1 cellular context compared by ENCODE assay signal in genomic region chr10:100827819-100828743, GRCh38.
TF ChIP-seq lines count a peak whose summit lies in the region.

No MANE protein-coding gene starts in this region.

TF ChIP-seq in HepG2, 621 proteins besides CTCF, POLR2A, EP300 and RAD21 (continued from another document):
- TF ChIP-seq ZNF687 (CRISPR knock-in tag; IDR thresholded peaks at IDR 0.05) (peak; percentile 18; the same call in 1 of the 2 replicates), ZBTB14 (CRISPR knock-in tag; IDR thresholded peaks at IDR 0.05) (peak; percentile 69), HNRNPLL (IDR thresholded peaks at IDR 0.05; ENCODE audit: low read depth, low read length, poor library complexity, severe bottlenecking) (no peak), ZFY (CRISPR knock-in tag; IDR thresholded peaks at IDR 0.05) (0 out of 2 replicates have a peak, but pooled peaks have one; percentile 26), ZNF614 (CRISPR knock-in tag; IDR thresholded peaks at IDR 0.05; ENCODE audit: borderline replicate concordance) (no peak), ETV5 (CRISPR knock-in tag; IDR thresholded peaks at IDR 0.05; ENCODE audit: borderline replicate concordance) (peak; percentile 26; the same call in 1 of the 2 replicates), THRA (CRISPR knock-in tag; IDR thresholded peaks at IDR 0.05; ENCODE audit: borderline replicate concordance) (no peak), DZIP1 (CRISPR knock-in tag; IDR thresholded peaks at IDR 0.05) (no peak), PCBP1 (IDR thresholded peaks at IDR 0.05; ENCODE audit: borderline replicate concordance, low read depth, low read length) (0 out of 2 replicates have a peak, but pooled peaks have one; percentile 30), CCDC6 (CRISPR knock-in tag; IDR thresholded peaks at IDR 0.05) (no peak)
- TF ChIP-seq, protein P1, sequence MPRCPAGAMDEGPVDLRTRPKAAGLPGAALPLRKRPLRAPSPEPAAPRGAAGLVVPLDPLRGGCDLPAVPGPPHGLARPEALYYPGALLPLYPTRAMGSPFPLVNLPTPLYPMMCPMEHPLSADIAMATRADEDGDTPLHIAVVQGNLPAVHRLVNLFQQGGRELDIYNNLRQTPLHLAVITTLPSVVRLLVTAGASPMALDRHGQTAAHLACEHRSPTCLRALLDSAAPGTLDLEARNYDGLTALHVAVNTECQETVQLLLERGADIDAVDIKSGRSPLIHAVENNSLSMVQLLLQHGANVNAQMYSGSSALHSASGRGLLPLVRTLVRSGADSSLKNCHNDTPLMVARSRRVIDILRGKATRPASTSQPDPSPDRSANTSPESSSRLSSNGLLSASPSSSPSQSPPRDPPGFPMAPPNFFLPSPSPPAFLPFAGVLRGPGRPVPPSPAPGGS (CRISPR knock-in tag; IDR thresholded peaks at IDR 0.05): 0 out of 2 replicates have a peak, but pooled peaks have one; percentile 13
- TF ChIP-seq, protein P2, sequence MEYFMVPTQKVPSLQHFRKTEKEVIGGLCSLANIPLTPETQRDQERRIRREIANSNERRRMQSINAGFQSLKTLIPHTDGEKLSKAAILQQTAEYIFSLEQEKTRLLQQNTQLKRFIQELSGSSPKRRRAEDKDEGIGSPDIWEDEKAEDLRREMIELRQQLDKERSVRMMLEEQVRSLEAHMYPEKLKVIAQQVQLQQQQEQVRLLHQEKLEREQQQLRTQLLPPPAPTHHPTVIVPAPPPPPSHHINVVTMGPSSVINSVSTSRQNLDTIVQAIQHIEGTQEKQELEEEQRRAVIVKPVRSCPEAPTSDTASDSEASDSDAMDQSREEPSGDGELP (IDR thresholded peaks at IDR 0.05; ENCODE audit: borderline replicate concordance, low read depth): no peak
- TF ChIP-seq, protein P3, sequence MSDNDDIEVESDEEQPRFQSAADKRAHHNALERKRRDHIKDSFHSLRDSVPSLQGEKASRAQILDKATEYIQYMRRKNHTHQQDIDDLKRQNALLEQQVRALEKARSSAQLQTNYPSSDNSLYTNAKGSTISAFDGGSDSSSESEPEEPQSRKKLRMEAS (IDR thresholded peaks at IDR 0.05): peak; percentile 18; the same call in 1 of the 2 replicates
- TF ChIP-seq, protein P4, sequence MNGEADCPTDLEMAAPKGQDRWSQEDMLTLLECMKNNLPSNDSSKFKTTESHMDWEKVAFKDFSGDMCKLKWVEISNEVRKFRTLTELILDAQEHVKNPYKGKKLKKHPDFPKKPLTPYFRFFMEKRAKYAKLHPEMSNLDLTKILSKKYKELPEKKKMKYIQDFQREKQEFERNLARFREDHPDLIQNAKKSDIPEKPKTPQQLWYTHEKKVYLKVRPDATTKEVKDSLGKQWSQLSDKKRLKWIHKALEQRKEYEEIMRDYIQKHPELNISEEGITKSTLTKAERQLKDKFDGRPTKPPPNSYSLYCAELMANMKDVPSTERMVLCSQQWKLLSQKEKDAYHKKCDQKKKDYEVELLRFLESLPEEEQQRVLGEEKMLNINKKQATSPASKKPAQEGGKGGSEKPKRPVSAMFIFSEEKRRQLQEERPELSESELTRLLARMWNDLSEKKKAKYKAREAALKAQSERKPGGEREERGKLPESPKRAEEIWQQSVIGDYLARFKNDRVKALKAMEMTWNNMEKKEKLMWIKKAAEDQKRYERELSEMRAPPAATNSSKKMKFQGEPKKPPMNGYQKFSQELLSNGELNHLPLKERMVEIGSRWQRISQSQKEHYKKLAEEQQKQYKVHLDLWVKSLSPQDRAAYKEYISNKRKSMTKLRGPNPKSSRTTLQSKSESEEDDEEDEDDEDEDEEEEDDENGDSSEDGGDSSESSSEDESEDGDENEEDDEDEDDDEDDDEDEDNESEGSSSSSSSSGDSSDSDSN (CRISPR knock-in tag; IDR thresholded peaks at IDR 0.05): peak; percentile 61; the same call in 1 of the 2 replicates
- TF ChIP-seq, protein P5, sequence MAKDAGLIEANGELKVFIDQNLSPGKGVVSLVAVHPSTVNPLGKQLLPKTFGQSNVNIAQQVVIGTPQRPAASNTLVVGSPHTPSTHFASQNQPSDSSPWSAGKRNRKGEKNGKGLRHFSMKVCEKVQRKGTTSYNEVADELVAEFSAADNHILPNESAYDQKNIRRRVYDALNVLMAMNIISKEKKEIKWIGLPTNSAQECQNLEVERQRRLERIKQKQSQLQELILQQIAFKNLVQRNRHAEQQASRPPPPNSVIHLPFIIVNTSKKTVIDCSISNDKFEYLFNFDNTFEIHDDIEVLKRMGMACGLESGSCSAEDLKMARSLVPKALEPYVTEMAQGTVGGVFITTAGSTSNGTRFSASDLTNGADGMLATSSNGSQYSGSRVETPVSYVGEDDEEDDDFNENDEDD (CRISPR knock-in tag; IDR thresholded peaks at IDR 0.05; ENCODE audit: borderline replicate concordance): peak; percentile 34; the same call in 1 of the 2 replicates
